Comparison of ENCODE assay signal across 1 cellular context in genomic region chr4:48268956-48269860, GRCh38.
TF ChIP-seq lines count a peak whose summit lies in the region.

TEC (minus strand) TSS chr4:48269838; CDS start chr4:48228614, 41,224 bp downstream.

TF ChIP-seq in K562, 482 proteins besides CTCF, POLR2A, EP300 and RAD21 (continued from another document and continues in another):
- TF ChIP-seq BCOR (IDR thresholded peaks at IDR 0.05) (peak; percentile 78), ZNF146 (CRISPR knock-in tag; IDR thresholded peaks at IDR 0.05; ENCODE audit: unreplicated experiment) (no peak), BRF1 (IDR thresholded peaks at IDR 0.05; ENCODE audit: borderline replicate concordance, extremely low read depth, insufficient read length) (no peak), RBFOX2 (IDR thresholded peaks at IDR 0.05; ENCODE audit: low read depth, low read length) (peak; percentile 85), HMG20A (CRISPR knock-in tag; conservative IDR thresholded peaks at IDR 0.05) (no peak), ZNF24 (IDR thresholded peaks at IDR 0.05) (no peak), ZNF583 (CRISPR knock-in tag; IDR thresholded peaks at IDR 0.05) (0 out of 2 replicates have a peak, but pooled peaks have one; percentile 42), C11orf30 (IDR thresholded peaks at IDR 0.05; ENCODE audit: low read depth) (no peak), KAT7 (CRISPR knock-in tag; IDR thresholded peaks at IDR 0.05; ENCODE audit: borderline replicate concordance) (peak; percentile 72; the same call in 1 of the 2 replicates), MECOM (CRISPR knock-in tag; IDR thresholded peaks at IDR 0.05) (no peak), RCOR1 (IDR thresholded peaks at IDR 0.05; ENCODE audit: borderline replicate concordance in 1 of 2, low read depth in 2 of 2, low read length in 2 of 2) (no peak), ZBTB17 (CRISPR knock-in tag; IDR thresholded peaks at IDR 0.05) (0 out of 2 replicates have a peak, but pooled peaks have one; percentile 36), ATF3 (IDR thresholded peaks at IDR 0.05) (peak; percentile 46; the same call in 1 of the 2 replicates), ATF3 (CRISPR knock-in tag; conservative IDR thresholded peaks at IDR 0.05) (peak; percentile 51), STAT5A (IDR thresholded peaks at IDR 0.05; ENCODE audit: borderline replicate concordance, low read length) (no peak), ZBTB43 (CRISPR knock-in tag; IDR thresholded peaks at IDR 0.05) (no peak), ZNF830 (CRISPR knock-in tag; IDR thresholded peaks at IDR 0.05) (no peak), MXI1 (IDR thresholded peaks at IDR 0.05; ENCODE audit: low read depth, low read length) (0 out of 2 replicates have a peak, but pooled peaks have one; percentile 6), KHSRP (IDR thresholded peaks at IDR 0.05) (no peak), NFIC (IDR thresholded peaks at IDR 0.05) (peak; percentile 51; the same call in 1 of the 2 replicates), SMAD4 (CRISPR knock-in tag; conservative IDR thresholded peaks at IDR 0.05) (peak; percentile 72), EZH2 (IDR thresholded peaks at IDR 0.05; ENCODE audit: borderline replicate concordance, low read depth, low read length) (no peak), EHMT2 (IDR thresholded peaks at IDR 0.05) (no peak), DPF2 (IDR thresholded peaks at IDR 0.05) (peak; percentile 68), FOXK1 (CRISPR knock-in tag; IDR thresholded peaks at IDR 0.05; ENCODE audit: borderline replicate concordance) (0 out of 2 replicates have a peak, but pooled peaks have one; percentile 67), HDAC2 (IDR thresholded peaks at IDR 0.05) (peak; percentile 80), ZBTB1 (CRISPR knock-in tag; IDR thresholded peaks at IDR 0.05; ENCODE audit: borderline replicate concordance, low read depth) (no peak), CHD7 (IDR thresholded peaks at IDR 0.05; ENCODE audit: low read depth, low read length) (no peak), KDM2B (CRISPR knock-in tag; IDR thresholded peaks at IDR 0.05) (peak; percentile 86; the same call in 1 of the 2 replicates), ZNF140 (CRISPR knock-in tag; IDR thresholded peaks at IDR 0.05) (no peak), MCM5 (IDR thresholded peaks at IDR 0.05; ENCODE audit: low read depth) (no peak), CTCFL (IDR thresholded peaks at IDR 0.05; ENCODE audit: borderline replicate concordance, insufficient read depth, low read depth, low read length, poor library complexity, severe bottlenecking) (no peak), MAFG (tag; conservative IDR thresholded peaks at IDR 0.05) (no peak), POLR2G (IDR thresholded peaks at IDR 0.05; ENCODE audit: low read depth, low read length) (peak; percentile 92), PRDM10 (IDR thresholded peaks at IDR 0.05; ENCODE audit: partially characterized antibody) (peak; percentile 43), TARDBP (IDR thresholded peaks at IDR 0.05) (no peak), L3MBTL2 (IDR thresholded peaks at IDR 0.05) (peak; percentile 76)
- TF ChIP-seq, protein P1, sequence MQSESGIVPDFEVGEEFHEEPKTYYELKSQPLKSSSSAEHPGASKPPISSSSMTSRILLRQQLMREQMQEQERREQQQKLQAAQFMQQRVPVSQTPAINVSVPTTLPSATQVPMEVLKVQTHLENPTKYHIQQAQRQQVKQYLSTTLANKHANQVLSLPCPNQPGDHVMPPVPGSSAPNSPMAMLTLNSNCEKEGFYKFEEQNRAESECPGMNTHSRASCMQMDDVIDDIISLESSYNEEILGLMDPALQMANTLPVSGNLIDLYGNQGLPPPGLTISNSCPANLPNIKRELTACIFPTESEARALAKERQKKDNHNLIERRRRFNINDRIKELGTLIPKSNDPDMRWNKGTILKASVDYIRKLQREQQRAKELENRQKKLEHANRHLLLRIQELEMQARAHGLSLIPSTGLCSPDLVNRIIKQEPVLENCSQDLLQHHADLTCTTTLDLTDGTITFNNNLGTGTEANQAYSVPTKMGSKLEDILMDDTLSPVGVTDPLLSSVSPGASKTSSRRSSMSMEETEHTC (IDR thresholded peaks at IDR 0.05), result no peak
- TF ChIP-seq, protein P2, sequence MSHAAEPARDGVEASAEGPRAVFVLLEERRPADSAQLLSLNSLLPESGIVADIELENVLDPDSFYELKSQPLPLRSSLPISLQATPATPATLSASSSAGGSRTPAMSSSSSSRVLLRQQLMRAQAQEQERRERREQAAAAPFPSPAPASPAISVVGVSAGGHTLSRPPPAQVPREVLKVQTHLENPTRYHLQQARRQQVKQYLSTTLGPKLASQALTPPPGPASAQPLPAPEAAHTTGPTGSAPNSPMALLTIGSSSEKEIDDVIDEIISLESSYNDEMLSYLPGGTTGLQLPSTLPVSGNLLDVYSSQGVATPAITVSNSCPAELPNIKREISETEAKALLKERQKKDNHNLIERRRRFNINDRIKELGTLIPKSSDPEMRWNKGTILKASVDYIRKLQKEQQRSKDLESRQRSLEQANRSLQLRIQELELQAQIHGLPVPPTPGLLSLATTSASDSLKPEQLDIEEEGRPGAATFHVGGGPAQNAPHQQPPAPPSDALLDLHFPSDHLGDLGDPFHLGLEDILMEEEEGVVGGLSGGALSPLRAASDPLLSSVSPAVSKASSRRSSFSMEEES (CRISPR knock-in tag; IDR thresholded peaks at IDR 0.05), result peak; percentile 72
